13 cellular contexts compared by ENCODE assay signal in the genomic region with DNA sequence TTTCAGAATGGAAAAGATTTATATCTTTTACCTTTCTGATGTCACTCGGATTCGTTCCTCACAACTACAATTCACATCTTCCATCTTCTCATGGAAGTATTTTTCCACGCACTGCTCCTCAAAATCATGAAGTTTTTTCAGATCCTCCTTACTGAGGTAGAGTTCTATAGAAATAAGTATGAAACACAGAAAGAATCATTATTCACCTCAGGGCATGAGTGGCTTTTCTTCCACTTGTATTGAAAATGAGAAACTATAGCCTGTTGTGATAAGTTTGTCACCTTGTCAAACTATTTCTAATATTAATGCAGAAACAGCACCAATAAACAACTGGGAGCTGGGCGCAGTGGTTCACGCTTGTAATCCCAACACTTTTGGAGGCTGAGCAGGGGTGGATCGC.
"Had no signal": no experiment of that assay in that cellular context is flagged by ENCODE, and none has a peak within 500 bp of the region (broad histone marks: within the 10 kb centered on the region; RNA-seq: fewer than 3 reads in every experiment).

No MANE protein-coding gene starts in this region.

- H3K36me3 Mint-ChIP-seq: naive thymus-derived CD4-positive, alpha-beta T cell had no signal

- H3K4me1 ChIP-seq: heart left ventricle, pancreas had no signal

- H3K27ac Mint-ChIP-seq: naive thymus-derived CD4-positive, alpha-beta T cell; progenitor cell of endocrine pancreas had no signal

- H3K27ac ChIP-seq: heart left ventricle, pancreas had no signal

- H3K36me3 ChIP-seq: heart left ventricle, pancreas had no signal

- H3K9me3 ChIP-seq: heart left ventricle, pancreas had no signal

- DNase-seq: heart left ventricle, hippocampal formation, left ventricle myocardium superior, nucleus accumbens, right cardiac atrium, small intestine had no signal

- H3K4me3 Mint-ChIP-seq: naive thymus-derived CD4-positive, alpha-beta T cell; neural crest cell had no signal

- H3K4me3 ChIP-seq: heart left ventricle, lung, pancreas had no signal

- H3K9me3 Mint-ChIP-seq: naive thymus-derived CD4-positive, alpha-beta T cell; neural crest cell had no signal

- H3K27me3 ChIP-seq: pancreas had no signal

- ATAC-seq: esophagus mucosa, heart left ventricle, left colon, left ventricle myocardium superior, right cardiac atrium had no signal

- H3K4me1 Mint-ChIP-seq: neural crest cell had no signal
